1 cellular context compared by ENCODE assay signal in the genomic region with DNA sequence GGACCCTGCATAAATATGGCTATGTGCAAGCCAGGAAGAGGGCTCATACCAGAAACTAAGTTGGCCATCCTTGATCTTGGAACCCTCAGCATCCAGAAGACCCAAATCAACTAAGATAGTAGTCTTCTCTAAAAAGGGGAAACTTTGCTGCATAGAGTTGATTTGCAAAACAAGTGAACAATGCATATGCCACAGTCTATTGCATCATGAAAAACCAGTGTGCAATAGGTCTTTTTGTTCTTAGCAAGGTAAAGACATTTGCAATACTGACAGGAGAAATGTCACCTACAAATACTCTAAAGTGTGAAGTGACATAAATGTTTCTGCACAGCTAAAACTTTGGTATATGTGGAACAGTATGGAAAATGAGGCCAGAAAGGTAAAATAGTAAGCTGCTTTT.
TF ChIP-seq lines count a peak whose summit lies in the region.

No MANE protein-coding gene starts in this region.

TF ChIP-seq in GM23338, 12 proteins besides CTCF, POLR2A, EP300 and RAD21 (continued from another document):
- TF ChIP-seq, protein P1, sequence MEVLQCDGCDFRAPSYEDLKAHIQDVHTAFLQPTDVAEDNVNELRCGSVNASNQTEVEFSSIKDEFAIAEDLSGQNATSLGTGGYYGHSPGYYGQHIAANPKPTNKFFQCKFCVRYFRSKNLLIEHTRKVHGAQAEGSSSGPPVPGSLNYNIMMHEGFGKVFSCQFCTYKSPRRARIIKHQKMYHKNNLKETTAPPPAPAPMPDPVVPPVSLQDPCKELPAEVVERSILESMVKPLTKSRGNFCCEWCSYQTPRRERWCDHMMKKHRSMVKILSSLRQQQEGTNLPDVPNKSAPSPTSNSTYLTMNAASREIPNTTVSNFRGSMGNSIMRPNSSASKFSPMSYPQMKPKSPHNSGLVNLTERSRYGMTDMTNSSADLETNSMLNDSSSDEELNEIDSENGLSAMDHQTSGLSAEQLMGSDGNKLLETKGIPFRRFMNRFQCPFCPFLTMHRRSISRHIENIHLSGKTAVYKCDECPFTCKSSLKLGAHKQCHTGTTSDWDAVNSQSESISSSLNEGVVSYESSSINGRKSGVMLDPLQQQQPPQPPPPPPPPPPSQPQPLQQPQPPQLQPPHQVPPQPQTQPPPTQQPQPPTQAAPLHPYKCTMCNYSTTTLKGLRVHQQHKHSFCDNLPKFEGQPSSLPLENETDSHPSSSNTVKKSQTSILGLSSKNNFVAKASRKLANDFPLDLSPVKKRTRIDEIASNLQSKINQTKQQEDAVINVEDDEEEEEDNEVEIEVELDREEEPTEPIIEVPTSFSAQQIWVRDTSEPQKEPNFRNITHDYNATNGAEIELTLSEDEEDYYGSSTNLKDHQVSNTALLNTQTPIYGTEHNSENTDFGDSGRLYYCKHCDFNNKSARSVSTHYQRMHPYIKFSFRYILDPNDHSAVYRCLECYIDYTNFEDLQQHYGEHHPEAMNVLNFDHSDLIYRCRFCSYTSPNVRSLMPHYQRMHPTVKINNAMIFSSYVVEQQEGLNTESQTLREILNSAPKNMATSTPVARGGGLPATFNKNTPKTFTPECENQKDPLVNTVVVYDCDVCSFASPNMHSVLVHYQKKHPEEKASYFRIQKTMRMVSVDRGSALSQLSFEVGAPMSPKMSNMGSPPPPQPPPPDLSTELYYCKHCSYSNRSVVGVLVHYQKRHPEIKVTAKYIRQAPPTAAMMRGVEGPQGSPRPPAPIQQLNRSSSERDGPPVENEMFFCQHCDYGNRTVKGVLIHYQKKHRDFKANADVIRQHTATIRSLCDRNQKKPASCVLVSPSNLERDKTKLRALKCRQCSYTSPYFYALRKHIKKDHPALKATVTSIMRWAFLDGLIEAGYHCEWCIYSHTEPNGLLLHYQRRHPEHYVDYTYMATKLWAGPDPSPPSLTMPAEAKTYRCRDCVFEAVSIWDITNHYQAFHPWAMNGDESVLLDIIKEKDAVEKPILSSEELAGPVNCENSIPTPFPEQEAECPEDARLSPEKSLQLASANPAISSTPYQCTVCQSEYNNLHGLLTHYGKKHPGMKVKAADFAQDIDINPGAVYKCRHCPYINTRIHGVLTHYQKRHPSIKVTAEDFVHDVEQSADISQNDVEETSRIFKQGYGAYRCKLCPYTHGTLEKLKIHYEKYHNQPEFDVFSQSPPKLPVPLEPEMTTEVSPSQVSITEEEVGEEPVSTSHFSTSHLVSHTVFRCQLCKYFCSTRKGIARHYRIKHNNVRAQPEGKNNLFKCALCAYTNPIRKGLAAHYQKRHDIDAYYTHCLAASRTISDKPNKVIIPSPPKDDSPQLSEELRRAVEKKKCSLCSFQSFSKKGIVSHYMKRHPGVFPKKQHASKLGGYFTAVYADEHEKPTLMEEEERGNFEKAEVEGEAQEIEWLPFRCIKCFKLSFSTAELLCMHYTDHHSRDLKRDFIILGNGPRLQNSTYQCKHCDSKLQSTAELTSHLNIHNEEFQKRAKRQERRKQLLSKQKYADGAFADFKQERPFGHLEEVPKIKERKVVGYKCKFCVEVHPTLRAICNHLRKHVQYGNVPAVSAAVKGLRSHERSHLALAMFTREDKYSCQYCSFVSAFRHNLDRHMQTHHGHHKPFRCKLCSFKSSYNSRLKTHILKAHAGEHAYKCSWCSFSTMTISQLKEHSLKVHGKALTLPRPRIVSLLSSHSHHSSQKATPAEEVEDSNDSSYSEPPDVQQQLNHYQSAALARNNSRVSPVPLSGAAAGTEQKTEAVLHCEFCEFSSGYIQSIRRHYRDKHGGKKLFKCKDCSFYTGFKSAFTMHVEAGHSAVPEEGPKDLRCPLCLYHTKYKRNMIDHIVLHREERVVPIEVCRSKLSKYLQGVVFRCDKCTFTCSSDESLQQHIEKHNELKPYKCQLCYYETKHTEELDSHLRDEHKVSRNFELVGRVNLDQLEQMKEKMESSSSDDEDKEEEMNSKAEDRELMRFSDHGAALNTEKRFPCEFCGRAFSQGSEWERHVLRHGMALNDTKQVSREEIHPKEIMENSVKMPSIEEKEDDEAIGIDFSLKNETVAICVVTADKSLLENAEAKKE (CRISPR knock-in tag; IDR thresholded peaks at IDR 0.05), result no peak
